Comparison of ENCODE assay signal across 14 cellular contexts in genomic region chr16:89953671-89954406, GRCh38. TPM values are rescaled to one million over a fixed set of nuclear protein-coding genes. Genes with fewer than 3 reads are reported as not detected.
A peak's percentile ranks its signal among the peaks of the same experiment; 100 is the strongest.
DNase-seq lines count a peak whose midpoint lies in the region; ATAC-seq and TF ChIP-seq lines count a peak whose summit lies in the region.
"Had no signal": no experiment of that assay in that cellular context is flagged by ENCODE, and none has a peak within 500 bp of the region (broad histone marks: within the 10 kb centered on the region; RNA-seq: fewer than 3 reads in every experiment).

No MANE protein-coding gene starts in this region.

- H3K4me3 Mint-ChIP-seq in osteocyte (ENCODE audit: unreplicated experiment) = no peak overlapping the region
- H3K4me3 Mint-ChIP-seq: activated CD4-positive, alpha-beta T cell treated with anti-CD3 and anti-CD28 coated beads for 36 hours had no signal

- H3K79me2 ChIP-seq in OCI-LY7 (ENCODE audit: insufficient read depth, low read depth, low read length) = peaks cover 84% of the 10 kb centered on the region

- H2AFZ ChIP-seq in OCI-LY7 (ENCODE audit: low read length) = no peak overlapping the region

- CTCF ChIA-PET in OCI-LY7 (lab: Charles Lee; ENCODE audit: unreplicated experiment) = interaction anchor here (0.5 to 1.6 kb wide), 4 partner anchors 9 to 19 kb away, joined by 3 to 7 read pairs (median 5); no protein-coding TSS in a partner anchor

- peaks cover 91% of the 10 kb centered on the region for H3K4me1 ChIP-seq in OCI-LY7 (ENCODE audit: insufficient read depth, low read length, poor library complexity, severe bottlenecking)

- DNase-seq in GM10266 (ENCODE audit: extremely low spot score) = peak; percentile 66
- peak; percentile 75 for DNase-seq in OCI-LY7 (ENCODE audit: low spot score)
- no peak for DNase-seq in ACHN
- DNase-seq in osteocyte (ENCODE audit: extremely low spot score, unreplicated experiment) = no peak
- DNase-seq in glomerular visceral epithelial cell (ENCODE audit: extremely low spot score) = no peak
- DNase-seq: activated CD4-positive, alpha-beta T cell treated with anti-CD3 and anti-CD28 coated beads for 36 hours; DMS79 treated with DMSO at 0.1 percent for 48 hours; erythroblast; Kasumi-1; NCI-H446 had no signal

- no peaks in the 10 kb centered on the region for H3K9me2 ChIP-seq in OCI-LY7 (ENCODE audit: insufficient read depth, low read length)

- peaks cover 16% of the 10 kb centered on the region for H3K36me3 Mint-ChIP-seq in osteocyte (ENCODE audit: unreplicated experiment)

- POLR2A ChIA-PET in OCI-LY7 (lab: Charles Lee) = interaction anchor here (0.9 to 1.4 kb wide), 6 partner anchors 14 to 80 kb away, joined by 3 to 5 read pairs (median 3); partner anchors contain the start of genes TCF25 and TUBB3

- no TSS peak for BruUV-seq in OCI-LY7 (replicated peaks; lab: Mats Ljungman, UMichigan)

- H4K20me1 ChIP-seq in OCI-LY7 (ENCODE audit: insufficient read depth, low read length) = 0 out of 2 replicates have a peak, but pooled peaks cover 3% of the 10 kb centered on the region

- H3K27ac Mint-ChIP-seq in osteocyte (ENCODE audit: unreplicated experiment) = no peak overlapping the region
- H3K27ac Mint-ChIP-seq: activated CD4-positive, alpha-beta T cell treated with anti-CD3 and anti-CD28 coated beads for 36 hours had no signal

- peaks cover 83% of the 10 kb centered on the region for H3K36me3 ChIP-seq in OCI-LY7 (ENCODE audit: insufficient read depth, low read length)

- TF ChIP-seq CTCF in GM10266 (IDR thresholded peaks at IDR 0.05; ENCODE audit: control insufficient read depth, insufficient read depth, low read depth, missing control alignments) (no peak), OCI-LY7 (conservative IDR thresholded peaks at IDR 0.05; ENCODE audit: low read length) (no peak), osteocyte (IDR thresholded peaks at IDR 0.05) (no peak)

- peak overlapping the region; percentile 86 for H3K4me2 ChIP-seq in OCI-LY7 (ENCODE audit: low read length)

- H3K9me3 ChIP-seq in OCI-LY7 (ENCODE audit: low read length) = no peaks in the 10 kb centered on the region

- H3K4me3 ChIP-seq in OCI-LY7 (ENCODE audit: low read depth, low read length, poor library complexity, severe bottlenecking) = peak overlapping the region; percentile 65
- H3K4me3 ChIP-seq: SK-N-MC had no signal

- intact Hi-C loops in OCI-LY7 (cut with micrococcal nuclease; ENCODE audit: unreplicated experiment) = no loop called here

- in situ Hi-C loops in ACHN (cut with HindIII; ENCODE audit: low pct_ligation_motif_present, low pct_unique_long_range_greater_than_20kb, low sequenced_read_pairs) = no loop called here

- peak overlapping the region; percentile 97 for H3K27ac ChIP-seq in OCI-LY7 (ENCODE audit: low read depth, low read length, poor library complexity, severe bottlenecking)
- H3K27ac ChIP-seq: SK-N-MC had no signal

- H3K9me3 Mint-ChIP-seq in osteocyte (ENCODE audit: unreplicated experiment) = no peaks in the 10 kb centered on the region

- no peaks in the 10 kb centered on the region for H3K27me3 Mint-ChIP-seq in osteocyte (ENCODE audit: unreplicated experiment)
- H3K27me3 Mint-ChIP-seq: activated CD4-positive, alpha-beta T cell treated with anti-CD3 and anti-CD28 coated beads for 36 hours had no signal

- peaks cover 7% of the 10 kb centered on the region for H3K4me1 Mint-ChIP-seq in osteocyte (ENCODE audit: unreplicated experiment)
- H3K4me1 Mint-ChIP-seq: activated CD4-positive, alpha-beta T cell treated with anti-CD3 and anti-CD28 coated beads for 36 hours had no signal

- ATAC-seq in GM19463 (IDR thresholded peaks at IDR 0.05; ENCODE audit: unreplicated experiment) (peak; percentile 83), HG02973 (IDR thresholded peaks at IDR 0.05; ENCODE audit: unreplicated experiment) (peak; percentile 42), HG03565 (IDR thresholded peaks at IDR 0.05; ENCODE audit: unreplicated experiment) (no peak)
- ATAC-seq: activated CD4-positive, alpha-beta T cell treated with anti-CD3 and anti-CD28 coated beads for 36 hours had no signal

RNA-seq across cellular contexts. Expression of gene DEF8, which starts 5.3 kb away (rescaled TPM):
- total RNA-seq in OCI-LY7 (2014; rRNA removed; shearing (Covaris generic)) = 222 and 292 TPM in 2 replicates
- total RNA-seq in OCI-LY7 (2022) (295 and 380 TPM in 2 replicates), osteocyte (78.7 and 82.8 TPM in 2 replicates)

RNA-seq across cellular contexts. Expression of gene TUBB3, which starts 30.7 kb away (rescaled TPM):
- total RNA-seq in OCI-LY7 (2014; rRNA removed; shearing (Covaris generic)) = 59.6 and 63.7 TPM in 2 replicates
- total RNA-seq in OCI-LY7 (2022) (118 and 192 TPM in 2 replicates), osteocyte (84.9 and 95.8 TPM in 2 replicates)

RNA-seq across cellular contexts. Expression of gene MC1R, which starts 35.2 kb away (rescaled TPM):
- 7.3 and 8.3 TPM in 2 replicates for total RNA-seq in OCI-LY7 (2014; rRNA removed; shearing (Covaris generic))
- 22.3 and 23.8 TPM in 2 replicates for total RNA-seq in OCI-LY7 (2022)
- 6.5 and 6.9 TPM in 2 replicates for total RNA-seq in osteocyte

Comparison
In these comparisons a context has a peak if more than half of its experiments do, and no peak if none do; other contexts are left out.
1. DNase-seq: peak in GM10266 (single experiment) and OCI-LY7 (single experiment); none in ACHN (single experiment), osteocyte (single experiment) and glomerular visceral epithelial cell (single experiment).